Comparison of ENCODE assay signal across 1 cellular context in the genomic region with DNA sequence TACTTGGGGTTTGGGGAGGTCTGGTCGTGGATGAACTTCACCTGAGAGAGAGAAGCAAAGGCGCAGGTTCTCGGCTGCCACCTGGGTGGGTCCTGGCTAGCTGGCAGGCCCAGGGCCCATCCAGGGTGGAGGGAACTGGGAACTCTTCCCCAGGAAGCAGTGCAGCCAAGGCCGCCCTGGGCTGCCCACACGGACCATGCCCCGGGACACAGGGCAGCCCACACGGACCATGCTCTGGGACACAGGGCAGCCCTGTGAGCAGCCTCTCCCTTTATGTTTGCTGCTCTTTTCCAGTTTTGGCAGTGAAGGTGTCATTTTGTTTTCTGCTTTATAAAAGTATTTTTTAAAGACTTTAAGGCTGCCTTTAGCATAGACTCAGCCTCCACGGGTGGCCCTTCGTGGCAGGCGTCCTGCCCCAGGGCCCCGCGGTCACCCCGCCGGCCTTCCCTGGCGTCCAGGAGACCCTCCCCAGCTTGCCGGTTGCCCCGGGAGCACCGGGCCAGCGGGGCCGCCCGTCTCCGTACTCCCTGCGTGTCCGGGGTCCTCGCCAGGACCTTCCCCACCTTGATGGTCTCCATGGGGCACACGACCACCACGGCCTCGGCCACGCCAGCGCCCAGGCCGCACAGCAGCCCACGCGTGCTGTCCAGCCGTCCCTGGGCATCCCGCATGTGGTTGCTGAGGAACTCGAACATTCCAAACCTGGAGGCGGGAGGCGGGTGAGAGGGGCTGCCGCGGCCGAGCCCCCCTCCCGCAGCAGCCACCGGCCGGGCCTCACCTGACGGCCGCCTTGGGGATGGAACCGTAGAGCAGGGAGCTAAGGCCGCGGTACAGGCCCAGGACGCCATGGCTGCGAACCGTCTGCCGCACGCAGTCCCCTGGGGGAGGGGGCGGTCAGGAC.
TF ChIP-seq lines count a peak whose summit lies in the region.

No MANE protein-coding gene starts in this region.

TF ChIP-seq in A549, 52 proteins besides CTCF, POLR2A, EP300 and RAD21 (continued from another document):
- TF ChIP-seq EHF (CRISPR knock-in tag; IDR thresholded peaks at IDR 0.05) (no peak), ESRRA (IDR thresholded peaks at IDR 0.05; ENCODE audit: borderline replicate concordance, low read length) (no peak), CBX2 (IDR thresholded peaks at IDR 0.05; ENCODE audit: borderline replicate concordance, low read depth) (no peak), HEYL (CRISPR knock-in tag; IDR thresholded peaks at IDR 0.05) (no peak), RARB (CRISPR knock-in tag; IDR thresholded peaks at IDR 0.05) (no peak), CHD4 (IDR thresholded peaks at IDR 0.05; ENCODE audit: borderline replicate concordance) (no peak), GATA3 (IDR thresholded peaks at IDR 0.05; ENCODE audit: borderline replicate concordance) (no peak)
- TF ChIP-seq, protein P1, sequence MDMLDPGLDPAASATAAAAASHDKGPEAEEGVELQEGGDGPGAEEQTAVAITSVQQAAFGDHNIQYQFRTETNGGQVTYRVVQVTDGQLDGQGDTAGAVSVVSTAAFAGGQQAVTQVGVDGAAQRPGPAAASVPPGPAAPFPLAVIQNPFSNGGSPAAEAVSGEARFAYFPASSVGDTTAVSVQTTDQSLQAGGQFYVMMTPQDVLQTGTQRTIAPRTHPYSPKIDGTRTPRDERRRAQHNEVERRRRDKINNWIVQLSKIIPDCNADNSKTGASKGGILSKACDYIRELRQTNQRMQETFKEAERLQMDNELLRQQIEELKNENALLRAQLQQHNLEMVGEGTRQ (IDR thresholded peaks at IDR 0.05): no peak
